15 cellular contexts compared by ENCODE assay signal in genomic region chr2:102801098-102801718, GRCh38. TPM values are rescaled to one million over a fixed set of nuclear protein-coding genes. Genes with fewer than 3 reads are reported as not detected.
A peak's percentile ranks its signal among the peaks of the same experiment; 100 is the strongest.
DNase-seq lines count a peak whose midpoint lies in the region; ATAC-seq and TF ChIP-seq lines count a peak whose summit lies in the region.
"Had no signal": no experiment of that assay in that cellular context is flagged by ENCODE, and none has a peak within 500 bp of the region (broad histone marks: within the 10 kb centered on the region; RNA-seq: fewer than 3 reads in every experiment).

No MANE protein-coding gene starts in this region.

- H3K36me3 ChIP-seq in endodermal cell (ENCODE audit: control insufficient read depth, insufficient read depth, low read length) (peaks cover 20% of the 10 kb centered on the region), right lobe of liver (no peaks in the 10 kb centered on the region)

- H3K4me3 Mint-ChIP-seq in endodermal cell, result no peak overlapping the region
- H3K4me3 Mint-ChIP-seq: dendritic cell treated with granulocyte-macrophage colony-stimulating factor and Interleukin-4, amounts not matched to agents 40 ng/mL and 50 ng/mL, for 4 days had no signal

- peaks cover 66% of the 10 kb centered on the region for H3K36me3 Mint-ChIP-seq in endodermal cell (ENCODE audit: low read depth)

- intact Hi-C loops in right lobe of liver (cut with DNase I), result loop anchor here in 1 of 2 donors (10.0 kb wide), 1 partner anchor 46 kb away; no protein-coding TSS in a partner anchor

- TF ChIP-seq CTCF in endodermal cell (conservative IDR thresholded peaks at IDR 0.05) (no peak), right lobe of liver (IDR thresholded peaks at IDR 0.05) (no peak)

- TF ChIP-seq POLR2A in right lobe of liver (IDR thresholded peaks at IDR 0.05), result no peak

- no peak overlapping the region for H3K27ac Mint-ChIP-seq in endodermal cell
- H3K27ac Mint-ChIP-seq: activated naive CD4-positive, alpha-beta T cell treated with anti-CD3 and anti-CD28 coated beads, Interleukin-2, amount 50 U/mL, for 72 hours; dendritic cell treated with granulocyte-macrophage colony-stimulating factor and Interleukin-4, amounts not matched to agents 40 ng/mL and 50 ng/mL, for 4 days had no signal

- H3K27ac ChIP-seq in endodermal cell (ENCODE audit: low read depth, low read length) (no peak overlapping the region), right lobe of liver (peak overlapping the region in 2 of 3 donors; percentile 58 to 74)
- H3K27ac ChIP-seq: 22Rv1 had no signal

- no peaks in the 10 kb centered on the region for H3K4me1 ChIP-seq in endodermal cell (ENCODE audit: control insufficient read depth, insufficient read depth, low read length)
- peaks cover 0 to 36% (median 16%) of the 10 kb centered on the region in 4 donors for H3K4me1 ChIP-seq in right lobe of liver

- no peaks in the 10 kb centered on the region for H3K27me3 Mint-ChIP-seq in endodermal cell (ENCODE audit: insufficient read depth)
- H3K27me3 Mint-ChIP-seq: dendritic cell treated with granulocyte-macrophage colony-stimulating factor and Interleukin-4, amounts not matched to agents 40 ng/mL and 50 ng/mL, for 4 days had no signal

- peaks cover 53% of the 10 kb centered on the region for H3K9me3 Mint-ChIP-seq in endodermal cell

- ATAC-seq in right lobe of liver, result peak; percentile 14 to 59 (median 44)
- no peak for ATAC-seq in GM19397 (IDR thresholded peaks at IDR 0.05; ENCODE audit: unreplicated experiment)
- no peak for ATAC-seq in HG02981 (IDR thresholded peaks at IDR 0.05; ENCODE audit: unreplicated experiment)
- ATAC-seq: activated naive CD4-positive, alpha-beta T cell treated with anti-CD3 and anti-CD28 coated beads, Interleukin-2, amount 50 U/mL, for 72 hours; mucosa of descending colon had no signal

- peak overlapping the region; percentile 25 for H3K4me3 ChIP-seq in endodermal cell (ENCODE audit: low read length)
- H3K4me3 ChIP-seq in right lobe of liver, result no peak overlapping the region
- H3K4me3 ChIP-seq: mucosa of descending colon had no signal

- H3K27me3 ChIP-seq in endodermal cell (ENCODE audit: control insufficient read depth, insufficient read depth, low read length, poor library complexity, severe bottlenecking) (no peaks in the 10 kb centered on the region), right lobe of liver (no peaks in the 10 kb centered on the region)

- no peak overlapping the region for H3K9ac ChIP-seq in endodermal cell (ENCODE audit: extremely low read depth, low read length, poor library complexity, severe bottlenecking)

- H3K4me1 Mint-ChIP-seq in endodermal cell, result peaks cover 2% of the 10 kb centered on the region

- DNase-seq in DMS 273 (lab: John Stamatoyannopoulos, UW; ENCODE audit: unreplicated experiment) (peak; percentile 51), DMS 273 treated with DMSO at 0.1 percent for 48 hours (lab: John Stamatoyannopoulos, UW) (no peak), M059J (ENCODE audit: low read depth) (peak; percentile 6), endodermal cell (no peak), right lobe of liver (peak in 2 of 3 donors; percentile 31 to 78), hippocampal formation (lab: John Stamatoyannopoulos, UW) (no peak)
- DNase-seq: activated CD4-positive, alpha-beta T cell treated with anti-CD3 and anti-CD28 coated beads, Interleukin-2, amount 50 U/mL, for 1 hour; MV-4-11; retina had no signal

- H3K9me3 ChIP-seq in endodermal cell (ENCODE audit: control insufficient read depth, low read length) (peaks cover 51% of the 10 kb centered on the region), right lobe of liver (peaks cover 0 to 9% (median 0%) of the 10 kb centered on the region in 4 donors)

- WGBS in endodermal cell (ENCODE audit: insufficient coverage in 1 of 2, insufficient read length in 1 of 2), 2 experiments, result 94 to 100% methylated on average over 2 to 5 of the region's 5 CpGs
- WGBS in right lobe of liver (ENCODE audit: insufficient coverage, low coverage, low lambda C conversion rate, missing lambda C conversion rate), result 41% methylated on average over 5 of the region's 5 CpGs

RNA-seq across cellular contexts. Expression of gene TMEM182, which starts 39.4 kb away (rescaled TPM):
- 5.5 and 11.1 TPM in 2 replicates for total RNA-seq in M059J (2014; rRNA removed; shearing (Covaris generic))
- total RNA-seq in endodermal cell, result 1 to 10 TPM; 4.2 to 5.6 TPM
- 6.3 TPM for polyA plus RNA-seq in endodermal cell (2013, experiment 1 of 2)
- 5.4 TPM for polyA plus RNA-seq in endodermal cell (2013, experiment 2 of 2)
- 1 to 10 TPM; 1.2 to 5.9 (median 2.3) TPM for total RNA-seq in right lobe of liver

Comparison
In these comparisons a context has a peak if more than half of its experiments do, and no peak if none do; other contexts are left out.
1. DNase-seq: peak in DMS 273 (single experiment), M059J (single experiment) and right lobe of liver (2 of 3); none in DMS 273 treated with DMSO at 0.1 percent for 48 hours (single experiment), endodermal cell (single experiment) and hippocampal formation (0 of 2).
2. ATAC-seq: peak in right lobe of liver (4 of 4); none in GM19397 (single experiment) and HG02981 (single experiment).